Comparison of ENCODE assay signal across 11 cellular contexts in genomic region chr9:121340676-121341392, GRCh38. TPM values are rescaled to one million over a fixed set of nuclear protein-coding genes. Genes with fewer than 3 reads are reported as not detected.
A peak's percentile ranks its signal among the peaks of the same experiment; 100 is the strongest.
DNase-seq lines count a peak whose midpoint lies in the region; ATAC-seq and TF ChIP-seq lines count a peak whose summit lies in the region.
"Had no signal": no experiment of that assay in that cellular context is flagged by ENCODE, and none has a peak within 500 bp of the region (broad histone marks: within the 10 kb centered on the region; RNA-seq: fewer than 3 reads in every experiment).

No MANE protein-coding gene starts in this region.

- intact Hi-C loops in left ventricle myocardium inferior (cut with micrococcal nuclease), result no loop called here
- intact Hi-C loops in Right ventricle myocardium superior (cut with DNase I), result no loop called here

- TF ChIP-seq CTCF in left ventricle myocardium inferior (IDR thresholded peaks at IDR 0.05; ENCODE audit: borderline replicate concordance), result no peak

- peaks cover 92% of the 10 kb centered on the region for H3K36me3 ChIP-seq in left ventricle myocardium inferior

- H3K9me3 ChIP-seq in left ventricle myocardium inferior (replicated peaks), result no peaks in the 10 kb centered on the region
- H3K9me3 ChIP-seq: transverse colon had no signal

- H3K27ac ChIP-seq in left ventricle myocardium inferior (replicated peaks), result peak overlapping the region; percentile 22
- H3K27ac ChIP-seq: transverse colon had no signal

- no peak for DNase-seq in left ventricle myocardium inferior
- DNase-seq in Right ventricle myocardium superior, result no peak
- peak; percentile 84 for DNase-seq in RPMI8226
- no peak for DNase-seq in GDM1 (lab: John Stamatoyannopoulos, UW)
- no peak for DNase-seq in NCI-H2107 (lab: John Stamatoyannopoulos, UW)
- no peak for DNase-seq in Ammon's horn (ENCODE audit: low spot score)
- DNase-seq: activated CD8-positive, alpha-beta memory T cell treated with anti-CD3 and anti-CD28 coated beads, Interleukin-2, amount 50 U/mL, for 48 hours; NCI-H1092; transverse colon had no signal

- no peak overlapping the region for H3K4me3 ChIP-seq in left ventricle myocardium inferior
- H3K4me3 ChIP-seq: transverse colon had no signal

- H3K4me1 ChIP-seq in left ventricle myocardium inferior, result peaks cover 56% of the 10 kb centered on the region

- H3K27me3 ChIP-seq in left ventricle myocardium inferior (ENCODE audit: low read depth), result no peaks in the 10 kb centered on the region
- H3K27me3 ChIP-seq: transverse colon had no signal

- ATAC-seq in Right ventricle myocardium superior (ENCODE audit: poor library complexity) (no peak), HG02798 (IDR thresholded peaks at IDR 0.05; ENCODE audit: poor library complexity, unreplicated experiment) (peak; percentile 80), GM21423 (IDR thresholded peaks at IDR 0.05; ENCODE audit: unreplicated experiment) (no peak)

RNA-seq across cellular contexts. Expression of gene STOM, which starts 29.2 kb away (rescaled TPM):
- total RNA-seq in left ventricle myocardium inferior (165 TPM), Right ventricle myocardium superior (155 TPM)
